8 cellular contexts compared by ENCODE assay signal in the genomic region with DNA sequence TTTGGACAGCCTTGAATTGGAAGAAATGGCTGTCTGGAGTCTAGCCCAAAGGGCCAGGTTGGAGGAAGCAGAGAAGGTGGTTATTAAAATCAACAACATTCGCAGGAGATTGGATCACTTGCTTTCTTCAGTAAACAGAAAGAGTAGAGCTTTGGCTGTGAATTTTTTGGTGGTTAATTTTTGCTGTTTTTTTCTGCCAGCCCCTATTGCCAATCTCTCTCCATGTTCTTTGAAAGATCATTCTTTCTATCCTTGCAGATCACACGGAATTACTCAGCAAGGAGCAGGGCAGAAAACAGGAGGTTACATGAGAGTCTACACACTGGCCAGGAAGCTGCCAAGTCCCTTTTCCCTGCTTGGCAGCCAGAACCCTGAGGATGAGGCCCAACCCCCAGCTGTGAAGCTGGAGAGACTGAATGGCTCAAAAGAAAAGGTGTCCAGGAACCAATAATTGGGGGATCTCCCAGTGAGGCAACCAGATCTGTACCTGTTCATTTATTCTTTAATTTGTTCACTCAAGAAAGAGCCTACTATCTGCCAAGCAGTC. TPM values are rescaled to one million over a fixed set of nuclear protein-coding genes. Genes with fewer than 3 reads are reported as not detected.
DNase-seq lines count a peak whose midpoint lies in the region; ATAC-seq and TF ChIP-seq lines count a peak whose summit lies in the region.

No MANE protein-coding gene starts in this region.

- H3K4me3 ChIP-seq in mucosa of descending colon (no peak overlapping the region), vagina (peak overlapping the region in 1 of 2 donors; percentile 3)

- H3K4me3 Mint-ChIP-seq in activated naive CD4-positive, alpha-beta T cell treated with anti-CD3 and anti-CD28 coated beads, Interleukin-2, amount 50 U/mL, for 24 hours: peak overlapping the region; percentile 79

- TF ChIP-seq POLR2A in vagina (IDR thresholded peaks at IDR 0.05): no peak

- H3K9me3 Mint-ChIP-seq in activated naive CD4-positive, alpha-beta T cell treated with anti-CD3 and anti-CD28 coated beads, Interleukin-2, amount 50 U/mL, for 24 hours: no peaks in the 10 kb centered on the region

- intact Hi-C loops in mucosa of descending colon (cut with DNase I, micrococcal nuclease) (no loop called here), vagina (cut with DNase I) (no loop called here)

- H3K27ac Mint-ChIP-seq in activated naive CD4-positive, alpha-beta T cell treated with anti-CD3 and anti-CD28 coated beads, Interleukin-2, amount 50 U/mL, for 24 hours: peak overlapping the region; percentile 92

- TF ChIP-seq CTCF in mucosa of descending colon (IDR thresholded peaks at IDR 0.05) (no peak), vagina (IDR thresholded peaks at IDR 0.05) (no peak)

- H3K27ac ChIP-seq in vagina: peak overlapping the region; percentile 71

- no peaks in the 10 kb centered on the region for H3K9me3 ChIP-seq in mucosa of descending colon
- no peaks in the 10 kb centered on the region for H3K9me3 ChIP-seq in vagina

- no peaks in the 10 kb centered on the region for H3K27me3 ChIP-seq in vagina

- ATAC-seq in mucosa of descending colon (peak; percentile 42), GM19324 (IDR thresholded peaks at IDR 0.05; ENCODE audit: low FRiP score, unreplicated experiment) (no peak), HG03571 (IDR thresholded peaks at IDR 0.05; ENCODE audit: unreplicated experiment) (no peak)

- peaks cover 67% of the 10 kb centered on the region for H3K4me1 Mint-ChIP-seq in activated naive CD4-positive, alpha-beta T cell treated with anti-CD3 and anti-CD28 coated beads, Interleukin-2, amount 50 U/mL, for 24 hours

- no peak for DNase-seq in activated naive CD4-positive, alpha-beta T cell (lab: John Stamatoyannopoulos, UW)
- peak; percentile 82 for DNase-seq in cerebellar cortex (ENCODE audit: low spot score)
- DNase-seq in mucosa of descending colon: peak in 1 of 3 donors; percentile 55
- DNase-seq in vagina (ENCODE audit: extremely low spot score in 2 of 2): peak in 1 of 2 donors; percentile 84
- no peak for DNase-seq in DMS53 (lab: John Stamatoyannopoulos, UW)

- peaks cover 55% of the 10 kb centered on the region for H3K4me1 ChIP-seq in mucosa of descending colon (ENCODE audit: low read depth)
- peaks cover 45% of the 10 kb centered on the region for H3K4me1 ChIP-seq in vagina

- no peaks in the 10 kb centered on the region for H3K27me3 Mint-ChIP-seq in activated naive CD4-positive, alpha-beta T cell treated with anti-CD3 and anti-CD28 coated beads, Interleukin-2, amount 50 U/mL, for 24 hours

- H3K36me3 Mint-ChIP-seq in activated naive CD4-positive, alpha-beta T cell treated with anti-CD3 and anti-CD28 coated beads, Interleukin-2, amount 50 U/mL, for 24 hours: peaks cover 12% of the 10 kb centered on the region

- no peaks in the 10 kb centered on the region for H3K36me3 ChIP-seq in mucosa of descending colon (ENCODE audit: low read depth)
- H3K36me3 ChIP-seq in vagina: no peaks in the 10 kb centered on the region

RNA-seq across cellular contexts. Expression of a gene that starts 13.0 kb away (rescaled TPM):
- total RNA-seq in mucosa of descending colon (10 to 100 TPM; 40.6 to 90.5 (median 65.5) TPM), vagina (63.3 TPM)
